1 cellular context compared by ENCODE assay signal in genomic region chr10:119162121-119162520, GRCh38.
TF ChIP-seq lines count a peak whose summit lies in the region.

No MANE protein-coding gene starts in this region.

TF ChIP-seq in K562, 482 proteins besides CTCF, POLR2A, EP300 and RAD21:
- TF ChIP-seq HDAC1 (IDR thresholded peaks at IDR 0.05) (0 out of 4 replicates have a peak, but pooled peaks of 1 of the 2 experiments have one; percentile 1), ATF1 (CRISPR knock-in tag; IDR thresholded peaks at IDR 0.05) (no peak), ATF1 (tag; IDR thresholded peaks at IDR 0.05) (peak; percentile 74; the same call in 1 of the 2 replicates), ELF1 (tag; IDR thresholded peaks at IDR 0.05) (0 out of 2 replicates have a peak, but pooled peaks have one; percentile 28), ZBTB12 (CRISPR knock-in tag; IDR thresholded peaks at IDR 0.05) (no peak), PBX2 (CRISPR knock-in tag; IDR thresholded peaks at IDR 0.05; ENCODE audit: low read depth) (no peak), PBX2 (tag; conservative IDR thresholded peaks at IDR 0.05; ENCODE audit: low read depth) (0 out of 2 replicates have a peak, but pooled peaks have one; percentile 0), L3MBTL2 (IDR thresholded peaks at IDR 0.05) (peak; percentile 49; the same call in 1 of the 2 replicates)
TF ChIP-seq in K562: peak in this region for 5.
